ENCODE assay signal across 8 cellular contexts in genomic region chr12:2387051-2387834, GRCh38.
DNase-seq lines count a peak whose midpoint lies in the region; ATAC-seq, FAIRE-seq and TF ChIP-seq lines count a peak whose summit lies in the region.

No MANE protein-coding gene starts in this region.

- H3K4me1 ChIP-seq in astrocyte (ENCODE audit: insufficient read depth, low read length) (peaks cover 3% of the 10 kb centered on the region), adrenal gland (replicated peaks in 1 of 2) (no peaks in the 10 kb centered on the region), mammary epithelial cell (ENCODE audit: insufficient read depth, low read length) (peaks cover 14% of the 10 kb centered on the region)

- H2AFZ ChIP-seq in astrocyte (ENCODE audit: low read depth, low read length): no peak overlapping the region
- no peak overlapping the region for H2AFZ ChIP-seq in mammary epithelial cell (ENCODE audit: low read depth, low read length)

- in situ Hi-C loops in mammary epithelial cell (cut with MboI; ENCODE audit: low sequenced_read_pairs in 2 of 2): loop anchor here in 1 of 2 donors (10.0 kb wide), 1 partner anchor 332 kb away; the partner anchor contains the start of gene CACNA1C

- no peak overlapping the region for H3K4me3 Mint-ChIP-seq in astrocyte (ENCODE audit: unreplicated experiment)

- H3K27me3 ChIP-seq in astrocyte (ENCODE audit: insufficient read depth, low read length) (no peaks in the 10 kb centered on the region), adrenal gland (no peaks in the 10 kb centered on the region), mammary epithelial cell (ENCODE audit: insufficient read depth, low read length) (no peaks in the 10 kb centered on the region)

- H3K9me3 Mint-ChIP-seq in astrocyte (ENCODE audit: unreplicated experiment): no peaks in the 10 kb centered on the region

- no peaks in the 10 kb centered on the region for H3K36me3 ChIP-seq in astrocyte (ENCODE audit: insufficient read depth, low read length)
- H3K36me3 ChIP-seq in adrenal gland (replicated peaks in 1 of 2): no peaks in the 10 kb centered on the region
- no peaks in the 10 kb centered on the region for H3K36me3 ChIP-seq in mammary epithelial cell (ENCODE audit: insufficient read depth, low read length)

- H3K4me2 ChIP-seq in astrocyte (ENCODE audit: low read length) (no peak overlapping the region), mammary epithelial cell (ENCODE audit: insufficient read depth, low read depth, low read length) (no peak overlapping the region)

- CTCF ChIA-PET in HEK293T (lab: Yijun Ruan, JAX): interaction anchor here (0.6 to 3.2 kb wide), 2 partner anchors 8 to 333 kb away, joined by 3 to 15 read pairs; no protein-coding TSS in a partner anchor
- CTCF ChIA-PET in mammary epithelial cell (lab: Charles Lee; ENCODE audit: low non-redundant PET): no interaction called here

- TF ChIP-seq CTCF in astrocyte (IDR thresholded peaks at IDR 0.05; ENCODE audit: insufficient read depth, low read depth, low read length) (no peak), adrenal gland (IDR thresholded peaks at IDR 0.05) (no peak), mammary epithelial cell (conservative IDR thresholded peaks at IDR 0.05 in 1 of 2, IDR thresholded peaks at IDR 0.05 in 1 of 2; ENCODE audit: extremely low read depth in 1 of 2, insufficient read depth in 1 of 2, low read depth in 1 of 2, low read length in 2 of 2) (no peak)

- ATAC-seq in GM18907 (IDR thresholded peaks at IDR 0.05; ENCODE audit: unreplicated experiment): peak; percentile 66
- peak; percentile 58 for ATAC-seq in HG03039 (IDR thresholded peaks at IDR 0.05; ENCODE audit: unreplicated experiment)
- no peak for ATAC-seq in left cardiac atrium

- H3K9ac ChIP-seq in astrocyte (ENCODE audit: low read length) (no peak overlapping the region), mammary epithelial cell (ENCODE audit: insufficient read depth, low read length) (no peak overlapping the region)

- H3K36me3 Mint-ChIP-seq in astrocyte (ENCODE audit: low read depth, unreplicated experiment): peaks cover 2% of the 10 kb centered on the region

- DNase-seq in EL: peak; percentile 29
- peak; percentile 28 for DNase-seq in astrocyte (ENCODE audit: low read depth)
- no peak for DNase-seq in adrenal gland
- DNase-seq in HEK293T (ENCODE audit: extremely low spot score): no peak
- no peak for DNase-seq in left cardiac atrium
- DNase-seq in mammary epithelial cell: no peak

- H3K27ac ChIP-seq in astrocyte (ENCODE audit: low read depth, low read length) (no peak overlapping the region), adrenal gland (no peak overlapping the region), mammary epithelial cell (ENCODE audit: insufficient read depth, low read depth, low read length) (no peak overlapping the region)

- dilution Hi-C loops in mammary epithelial cell (cut with HindIII; ENCODE audit: low sequenced_read_pairs): no loop called here

- H3K9me3 ChIP-seq in astrocyte (ENCODE audit: insufficient read depth, low read depth, low read length): no peaks in the 10 kb centered on the region
- no peaks in the 10 kb centered on the region for H3K9me3 ChIP-seq in adrenal gland (replicated peaks in 1 of 3)
- H3K9me3 ChIP-seq in mammary epithelial cell (replicated peaks; ENCODE audit: insufficient read depth, low read length): no peaks in the 10 kb centered on the region

- peaks cover 16% of the 10 kb centered on the region for H3K4me1 Mint-ChIP-seq in astrocyte (ENCODE audit: low read depth, unreplicated experiment)

- H3K4me3 ChIP-seq in astrocyte (ENCODE audit: insufficient read depth, low read depth, low read length) (no peak overlapping the region), adrenal gland (no peak overlapping the region), mammary epithelial cell (replicated peaks in 1 of 3; ENCODE audit: insufficient read depth in 1 of 3, low read depth in 2 of 3, low read length in 3 of 3) (no peak overlapping the region)

- H4K20me1 ChIP-seq in astrocyte (ENCODE audit: insufficient read depth, low read length) (peaks cover 4% of the 10 kb centered on the region), mammary epithelial cell (ENCODE audit: insufficient read depth, low read length) (no peaks in the 10 kb centered on the region)

- intact Hi-C loops in adrenal gland (cut with DNase I) (no loop called here), left cardiac atrium (cut with DNase I) (no loop called here), mammary epithelial cell (cut with micrococcal nuclease) (loop anchor here (10.0 kb wide), 1 partner anchor 332 kb away; the partner anchor contains the start of gene CACNA1C)

- 86 to 90% (median 87%) methylated on average over 11 to 12 of the region's 12 CpGs for WGBS in adrenal gland, 4 donors
- WGBS in mammary epithelial cell (ENCODE audit: low coverage, missing lambda C conversion rate): 85% methylated on average over 12 of the region's 12 CpGs

- H3K79me2 ChIP-seq in astrocyte (ENCODE audit: insufficient read depth, low read length) (no peaks in the 10 kb centered on the region), mammary epithelial cell (ENCODE audit: insufficient read depth, low read length) (no peaks in the 10 kb centered on the region)

- no peak for TF ChIP-seq POLR2A in adrenal gland (IDR thresholded peaks at IDR 0.05)

- POLR2A ChIA-PET in HEK293T (lab: Yijun Ruan, JAX): no interaction called here

- H3K27ac Mint-ChIP-seq in astrocyte (ENCODE audit: unreplicated experiment): no peak overlapping the region

- peaks cover 15% of the 10 kb centered on the region for H3K27me3 Mint-ChIP-seq in astrocyte (ENCODE audit: low read depth, unreplicated experiment)

- BruUV-seq in mammary epithelial cell (replicated peaks; lab: Mats Ljungman, UMichigan): no TSS peak

- no peak for FAIRE-seq in astrocyte (lab: Jason Lieb, UNC)

TF ChIP-seq in HEK293T, 16 proteins besides CTCF, POLR2A, EP300 and RAD21:
- TF ChIP-seq PKNOX1 (IDR thresholded peaks at IDR 0.05): no peak

Comparison
In these comparisons a context has a peak if more than half of its experiments do, and no peak if none do; other contexts are left out.
1. DNase-seq: peak in EL (single experiment) and astrocyte (single experiment); none in adrenal gland (0 of 7), HEK293T (single experiment), left cardiac atrium (single experiment) and mammary epithelial cell (single experiment).
2. ATAC-seq: peak in GM18907 (single experiment) and HG03039 (single experiment); none in left cardiac atrium (0 of 2).